Comparison of ENCODE assay signal across 1 cellular context in the genomic region with DNA sequence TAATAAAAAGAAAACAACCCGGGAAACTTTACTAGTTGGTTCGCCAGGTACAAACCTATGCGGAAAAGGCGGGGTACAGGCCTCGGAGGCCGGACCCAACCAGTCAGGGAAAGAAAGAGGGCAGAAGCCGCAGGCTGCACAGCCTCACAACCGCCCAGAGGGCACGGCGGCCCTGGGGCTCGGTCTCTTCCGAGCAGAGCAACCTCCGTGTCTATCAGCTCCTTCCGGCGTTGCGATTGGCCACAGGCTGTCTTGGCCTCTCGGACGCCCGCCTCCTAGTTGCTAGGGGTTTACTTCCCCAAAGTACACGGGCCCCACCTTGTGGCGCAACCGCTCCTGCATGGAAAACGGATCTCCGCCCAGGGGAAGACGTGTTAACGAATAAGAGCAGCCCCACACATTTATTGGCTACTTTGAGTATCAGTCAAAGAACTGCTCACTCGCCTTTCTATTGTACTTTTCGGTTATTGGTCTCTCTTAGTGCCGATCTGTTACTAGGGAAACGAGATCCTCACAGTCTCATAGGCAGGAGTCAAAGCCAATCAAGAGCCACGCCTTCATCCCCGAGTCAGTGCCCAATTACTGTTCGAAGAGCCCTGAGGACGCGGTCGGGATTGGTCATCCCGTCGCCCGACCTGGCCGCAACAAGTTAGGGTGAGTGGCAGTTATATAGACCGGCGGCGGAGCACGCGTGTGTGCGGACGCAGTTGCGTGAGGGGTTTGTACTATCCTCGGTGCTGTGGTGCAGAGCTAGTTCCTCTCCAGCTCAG.
TF ChIP-seq lines count a peak whose summit lies in the region.

A gene (plus strand): TSS at position 696 of the 770 bp plus-strand sequence. CDS start 14,667 bp downstream, outside the sequence.

TF ChIP-seq in WTC11, 78 proteins besides CTCF, POLR2A, EP300 and RAD21 (continued from another document and continues in another):
- TF ChIP-seq, protein P1, sequence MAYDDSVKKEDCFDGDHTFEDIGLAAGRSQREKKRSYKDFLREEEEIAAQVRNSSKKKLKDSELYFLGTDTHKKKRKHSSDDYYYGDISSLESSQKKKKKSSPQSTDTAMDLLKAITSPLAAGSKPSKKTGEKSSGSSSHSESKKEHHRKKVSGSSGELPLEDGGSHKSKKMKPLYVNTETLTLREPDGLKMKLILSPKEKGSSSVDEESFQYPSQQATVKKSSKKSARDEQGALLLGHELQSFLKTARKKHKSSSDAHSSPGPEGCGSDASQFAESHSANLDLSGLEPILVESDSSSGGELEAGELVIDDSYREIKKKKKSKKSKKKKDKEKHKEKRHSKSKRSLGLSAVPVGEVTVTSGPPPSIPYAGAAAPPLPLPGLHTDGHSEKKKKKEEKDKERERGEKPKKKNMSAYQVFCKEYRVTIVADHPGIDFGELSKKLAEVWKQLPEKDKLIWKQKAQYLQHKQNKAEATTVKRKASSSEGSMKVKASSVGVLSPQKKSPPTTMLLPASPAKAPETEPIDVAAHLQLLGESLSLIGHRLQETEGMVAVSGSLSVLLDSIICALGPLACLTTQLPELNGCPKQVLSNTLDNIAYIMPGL (CRISPR knock-in tag; IDR thresholded peaks at IDR 0.05) = 0 out of 2 replicates have a peak, but pooled peaks have one; percentile 13
- TF ChIP-seq SOX15 (CRISPR knock-in tag; IDR thresholded peaks at IDR 0.05) (no peak), JUN (CRISPR knock-in tag; IDR thresholded peaks at IDR 0.05) (peak; percentile 23; the same call in 1 of the 2 replicates), RORB (CRISPR knock-in tag; IDR thresholded peaks at IDR 0.05) (no peak), ZNF317 (CRISPR knock-in tag; IDR thresholded peaks at IDR 0.05; ENCODE audit: borderline replicate concordance, low read depth) (no peak), JAZF1 (CRISPR knock-in tag; IDR thresholded peaks at IDR 0.05) (no peak), TCF7 (CRISPR knock-in tag; IDR thresholded peaks at IDR 0.05; ENCODE audit: low read depth) (no peak), TEAD4 (CRISPR knock-in tag; IDR thresholded peaks at IDR 0.05) (no peak), NR1H2 (CRISPR knock-in tag; IDR thresholded peaks at IDR 0.05) (no peak)
- TF ChIP-seq, protein P2, sequence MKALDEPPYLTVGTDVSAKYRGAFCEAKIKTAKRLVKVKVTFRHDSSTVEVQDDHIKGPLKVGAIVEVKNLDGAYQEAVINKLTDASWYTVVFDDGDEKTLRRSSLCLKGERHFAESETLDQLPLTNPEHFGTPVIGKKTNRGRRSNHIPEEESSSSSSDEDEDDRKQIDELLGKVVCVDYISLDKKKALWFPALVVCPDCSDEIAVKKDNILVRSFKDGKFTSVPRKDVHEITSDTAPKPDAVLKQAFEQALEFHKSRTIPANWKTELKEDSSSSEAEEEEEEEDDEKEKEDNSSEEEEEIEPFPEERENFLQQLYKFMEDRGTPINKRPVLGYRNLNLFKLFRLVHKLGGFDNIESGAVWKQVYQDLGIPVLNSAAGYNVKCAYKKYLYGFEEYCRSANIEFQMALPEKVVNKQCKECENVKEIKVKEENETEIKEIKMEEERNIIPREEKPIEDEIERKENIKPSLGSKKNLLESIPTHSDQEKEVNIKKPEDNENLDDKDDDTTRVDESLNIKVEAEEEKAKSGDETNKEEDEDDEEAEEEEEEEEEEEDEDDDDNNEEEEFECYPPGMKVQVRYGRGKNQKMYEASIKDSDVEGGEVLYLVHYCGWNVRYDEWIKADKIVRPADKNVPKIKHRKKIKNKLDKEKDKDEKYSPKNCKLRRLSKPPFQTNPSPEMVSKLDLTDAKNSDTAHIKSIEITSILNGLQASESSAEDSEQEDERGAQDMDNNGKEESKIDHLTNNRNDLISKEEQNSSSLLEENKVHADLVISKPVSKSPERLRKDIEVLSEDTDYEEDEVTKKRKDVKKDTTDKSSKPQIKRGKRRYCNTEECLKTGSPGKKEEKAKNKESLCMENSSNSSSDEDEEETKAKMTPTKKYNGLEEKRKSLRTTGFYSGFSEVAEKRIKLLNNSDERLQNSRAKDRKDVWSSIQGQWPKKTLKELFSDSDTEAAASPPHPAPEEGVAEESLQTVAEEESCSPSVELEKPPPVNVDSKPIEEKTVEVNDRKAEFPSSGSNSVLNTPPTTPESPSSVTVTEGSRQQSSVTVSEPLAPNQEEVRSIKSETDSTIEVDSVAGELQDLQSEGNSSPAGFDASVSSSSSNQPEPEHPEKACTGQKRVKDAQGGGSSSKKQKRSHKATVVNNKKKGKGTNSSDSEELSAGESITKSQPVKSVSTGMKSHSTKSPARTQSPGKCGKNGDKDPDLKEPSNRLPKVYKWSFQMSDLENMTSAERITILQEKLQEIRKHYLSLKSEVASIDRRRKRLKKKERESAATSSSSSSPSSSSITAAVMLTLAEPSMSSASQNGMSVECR (CRISPR knock-in tag; IDR thresholded peaks at IDR 0.05; ENCODE audit: borderline replicate concordance) = no peak
- TF ChIP-seq, protein P3, sequence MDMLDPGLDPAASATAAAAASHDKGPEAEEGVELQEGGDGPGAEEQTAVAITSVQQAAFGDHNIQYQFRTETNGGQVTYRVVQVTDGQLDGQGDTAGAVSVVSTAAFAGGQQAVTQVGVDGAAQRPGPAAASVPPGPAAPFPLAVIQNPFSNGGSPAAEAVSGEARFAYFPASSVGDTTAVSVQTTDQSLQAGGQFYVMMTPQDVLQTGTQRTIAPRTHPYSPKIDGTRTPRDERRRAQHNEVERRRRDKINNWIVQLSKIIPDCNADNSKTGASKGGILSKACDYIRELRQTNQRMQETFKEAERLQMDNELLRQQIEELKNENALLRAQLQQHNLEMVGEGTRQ (CRISPR knock-in tag; IDR thresholded peaks at IDR 0.05) = no peak
- TF ChIP-seq, protein P4, sequence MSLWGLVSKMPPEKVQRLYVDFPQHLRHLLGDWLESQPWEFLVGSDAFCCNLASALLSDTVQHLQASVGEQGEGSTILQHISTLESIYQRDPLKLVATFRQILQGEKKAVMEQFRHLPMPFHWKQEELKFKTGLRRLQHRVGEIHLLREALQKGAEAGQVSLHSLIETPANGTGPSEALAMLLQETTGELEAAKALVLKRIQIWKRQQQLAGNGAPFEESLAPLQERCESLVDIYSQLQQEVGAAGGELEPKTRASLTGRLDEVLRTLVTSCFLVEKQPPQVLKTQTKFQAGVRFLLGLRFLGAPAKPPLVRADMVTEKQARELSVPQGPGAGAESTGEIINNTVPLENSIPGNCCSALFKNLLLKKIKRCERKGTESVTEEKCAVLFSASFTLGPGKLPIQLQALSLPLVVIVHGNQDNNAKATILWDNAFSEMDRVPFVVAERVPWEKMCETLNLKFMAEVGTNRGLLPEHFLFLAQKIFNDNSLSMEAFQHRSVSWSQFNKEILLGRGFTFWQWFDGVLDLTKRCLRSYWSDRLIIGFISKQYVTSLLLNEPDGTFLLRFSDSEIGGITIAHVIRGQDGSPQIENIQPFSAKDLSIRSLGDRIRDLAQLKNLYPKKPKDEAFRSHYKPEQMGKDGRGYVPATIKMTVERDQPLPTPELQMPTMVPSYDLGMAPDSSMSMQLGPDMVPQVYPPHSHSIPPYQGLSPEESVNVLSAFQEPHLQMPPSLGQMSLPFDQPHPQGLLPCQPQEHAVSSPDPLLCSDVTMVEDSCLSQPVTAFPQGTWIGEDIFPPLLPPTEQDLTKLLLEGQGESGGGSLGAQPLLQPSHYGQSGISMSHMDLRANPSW (CRISPR knock-in tag; conservative IDR thresholded peaks at IDR 0.05; ENCODE audit: low read depth) = no peak
- TF ChIP-seq, protein P5, sequence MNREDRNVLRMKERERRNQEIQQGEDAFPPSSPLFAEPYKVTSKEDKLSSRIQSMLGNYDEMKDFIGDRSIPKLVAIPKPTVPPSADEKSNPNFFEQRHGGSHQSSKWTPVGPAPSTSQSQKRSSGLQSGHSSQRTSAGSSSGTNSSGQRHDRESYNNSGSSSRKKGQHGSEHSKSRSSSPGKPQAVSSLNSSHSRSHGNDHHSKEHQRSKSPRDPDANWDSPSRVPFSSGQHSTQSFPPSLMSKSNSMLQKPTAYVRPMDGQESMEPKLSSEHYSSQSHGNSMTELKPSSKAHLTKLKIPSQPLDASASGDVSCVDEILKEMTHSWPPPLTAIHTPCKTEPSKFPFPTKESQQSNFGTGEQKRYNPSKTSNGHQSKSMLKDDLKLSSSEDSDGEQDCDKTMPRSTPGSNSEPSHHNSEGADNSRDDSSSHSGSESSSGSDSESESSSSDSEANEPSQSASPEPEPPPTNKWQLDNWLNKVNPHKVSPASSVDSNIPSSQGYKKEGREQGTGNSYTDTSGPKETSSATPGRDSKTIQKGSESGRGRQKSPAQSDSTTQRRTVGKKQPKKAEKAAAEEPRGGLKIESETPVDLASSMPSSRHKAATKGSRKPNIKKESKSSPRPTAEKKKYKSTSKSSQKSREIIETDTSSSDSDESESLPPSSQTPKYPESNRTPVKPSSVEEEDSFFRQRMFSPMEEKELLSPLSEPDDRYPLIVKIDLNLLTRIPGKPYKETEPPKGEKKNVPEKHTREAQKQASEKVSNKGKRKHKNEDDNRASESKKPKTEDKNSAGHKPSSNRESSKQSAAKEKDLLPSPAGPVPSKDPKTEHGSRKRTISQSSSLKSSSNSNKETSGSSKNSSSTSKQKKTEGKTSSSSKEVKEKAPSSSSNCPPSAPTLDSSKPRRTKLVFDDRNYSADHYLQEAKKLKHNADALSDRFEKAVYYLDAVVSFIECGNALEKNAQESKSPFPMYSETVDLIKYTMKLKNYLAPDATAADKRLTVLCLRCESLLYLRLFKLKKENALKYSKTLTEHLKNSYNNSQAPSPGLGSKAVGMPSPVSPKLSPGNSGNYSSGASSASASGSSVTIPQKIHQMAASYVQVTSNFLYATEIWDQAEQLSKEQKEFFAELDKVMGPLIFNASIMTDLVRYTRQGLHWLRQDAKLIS (CRISPR knock-in tag; IDR thresholded peaks at IDR 0.05; ENCODE audit: borderline replicate concordance) = no peak
- TF ChIP-seq, protein P6, sequence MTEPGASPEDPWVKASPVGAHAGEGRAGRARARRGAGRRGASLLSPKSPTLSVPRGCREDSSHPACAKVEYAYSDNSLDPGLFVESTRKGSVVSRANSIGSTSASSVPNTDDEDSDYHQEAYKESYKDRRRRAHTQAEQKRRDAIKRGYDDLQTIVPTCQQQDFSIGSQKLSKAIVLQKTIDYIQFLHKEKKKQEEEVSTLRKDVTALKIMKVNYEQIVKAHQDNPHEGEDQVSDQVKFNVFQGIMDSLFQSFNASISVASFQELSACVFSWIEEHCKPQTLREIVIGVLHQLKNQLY (CRISPR knock-in tag; IDR thresholded peaks at IDR 0.05) = no peak
- TF ChIP-seq, protein P7, sequence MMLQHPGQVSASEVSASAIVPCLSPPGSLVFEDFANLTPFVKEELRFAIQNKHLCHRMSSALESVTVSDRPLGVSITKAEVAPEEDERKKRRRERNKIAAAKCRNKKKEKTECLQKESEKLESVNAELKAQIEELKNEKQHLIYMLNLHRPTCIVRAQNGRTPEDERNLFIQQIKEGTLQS (CRISPR knock-in tag; conservative IDR thresholded peaks at IDR 0.05) = no peak
- TF ChIP-seq, protein P8, sequence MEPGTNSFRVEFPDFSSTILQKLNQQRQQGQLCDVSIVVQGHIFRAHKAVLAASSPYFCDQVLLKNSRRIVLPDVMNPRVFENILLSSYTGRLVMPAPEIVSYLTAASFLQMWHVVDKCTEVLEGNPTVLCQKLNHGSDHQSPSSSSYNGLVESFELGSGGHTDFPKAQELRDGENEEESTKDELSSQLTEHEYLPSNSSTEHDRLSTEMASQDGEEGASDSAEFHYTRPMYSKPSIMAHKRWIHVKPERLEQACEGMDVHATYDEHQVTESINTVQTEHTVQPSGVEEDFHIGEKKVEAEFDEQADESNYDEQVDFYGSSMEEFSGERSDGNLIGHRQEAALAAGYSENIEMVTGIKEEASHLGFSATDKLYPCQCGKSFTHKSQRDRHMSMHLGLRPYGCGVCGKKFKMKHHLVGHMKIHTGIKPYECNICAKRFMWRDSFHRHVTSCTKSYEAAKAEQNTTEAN (CRISPR knock-in tag; IDR thresholded peaks at IDR 0.05) = no peak
- TF ChIP-seq, protein P9, sequence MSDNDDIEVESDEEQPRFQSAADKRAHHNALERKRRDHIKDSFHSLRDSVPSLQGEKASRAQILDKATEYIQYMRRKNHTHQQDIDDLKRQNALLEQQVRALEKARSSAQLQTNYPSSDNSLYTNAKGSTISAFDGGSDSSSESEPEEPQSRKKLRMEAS (CRISPR knock-in tag; IDR thresholded peaks at IDR 0.05) = peak; percentile 96
- TF ChIP-seq, protein P10, sequence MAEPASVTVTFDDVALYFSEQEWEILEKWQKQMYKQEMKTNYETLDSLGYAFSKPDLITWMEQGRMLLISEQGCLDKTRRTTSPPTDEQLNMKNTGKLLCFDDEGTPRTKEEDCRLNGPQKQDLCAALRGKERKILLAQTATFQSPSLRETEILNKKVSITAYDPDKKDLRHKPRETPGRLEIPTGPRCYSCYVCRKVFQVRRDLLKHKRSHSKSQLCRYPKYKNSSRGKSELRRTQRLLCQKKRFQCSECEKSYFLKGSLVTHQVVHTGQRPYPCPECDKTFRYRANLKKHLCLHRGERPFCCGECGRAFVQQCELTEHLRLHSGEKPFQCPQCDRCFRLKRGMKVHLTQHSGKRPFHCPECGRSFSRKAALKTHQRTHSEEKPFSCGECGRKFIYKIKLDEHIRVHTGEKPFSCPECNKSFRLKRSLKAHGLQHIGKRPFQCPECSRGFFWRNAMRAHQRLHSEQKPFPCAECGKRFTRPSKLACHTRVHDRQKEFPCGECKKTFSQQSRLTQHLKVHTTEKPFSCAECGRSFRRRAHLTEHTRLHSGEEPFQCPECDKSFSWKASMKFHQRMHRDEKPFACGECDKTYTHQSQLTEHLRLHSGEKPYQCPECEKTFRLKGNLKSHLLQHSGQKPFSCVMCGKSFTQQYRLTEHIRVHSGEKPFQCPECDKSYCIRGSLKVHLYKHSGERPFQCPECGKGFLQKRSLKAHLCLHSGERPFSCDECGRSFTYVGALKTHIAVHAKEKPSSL (CRISPR knock-in tag; conservative IDR thresholded peaks at IDR 0.05) = no peak
- TF ChIP-seq, protein P11, sequence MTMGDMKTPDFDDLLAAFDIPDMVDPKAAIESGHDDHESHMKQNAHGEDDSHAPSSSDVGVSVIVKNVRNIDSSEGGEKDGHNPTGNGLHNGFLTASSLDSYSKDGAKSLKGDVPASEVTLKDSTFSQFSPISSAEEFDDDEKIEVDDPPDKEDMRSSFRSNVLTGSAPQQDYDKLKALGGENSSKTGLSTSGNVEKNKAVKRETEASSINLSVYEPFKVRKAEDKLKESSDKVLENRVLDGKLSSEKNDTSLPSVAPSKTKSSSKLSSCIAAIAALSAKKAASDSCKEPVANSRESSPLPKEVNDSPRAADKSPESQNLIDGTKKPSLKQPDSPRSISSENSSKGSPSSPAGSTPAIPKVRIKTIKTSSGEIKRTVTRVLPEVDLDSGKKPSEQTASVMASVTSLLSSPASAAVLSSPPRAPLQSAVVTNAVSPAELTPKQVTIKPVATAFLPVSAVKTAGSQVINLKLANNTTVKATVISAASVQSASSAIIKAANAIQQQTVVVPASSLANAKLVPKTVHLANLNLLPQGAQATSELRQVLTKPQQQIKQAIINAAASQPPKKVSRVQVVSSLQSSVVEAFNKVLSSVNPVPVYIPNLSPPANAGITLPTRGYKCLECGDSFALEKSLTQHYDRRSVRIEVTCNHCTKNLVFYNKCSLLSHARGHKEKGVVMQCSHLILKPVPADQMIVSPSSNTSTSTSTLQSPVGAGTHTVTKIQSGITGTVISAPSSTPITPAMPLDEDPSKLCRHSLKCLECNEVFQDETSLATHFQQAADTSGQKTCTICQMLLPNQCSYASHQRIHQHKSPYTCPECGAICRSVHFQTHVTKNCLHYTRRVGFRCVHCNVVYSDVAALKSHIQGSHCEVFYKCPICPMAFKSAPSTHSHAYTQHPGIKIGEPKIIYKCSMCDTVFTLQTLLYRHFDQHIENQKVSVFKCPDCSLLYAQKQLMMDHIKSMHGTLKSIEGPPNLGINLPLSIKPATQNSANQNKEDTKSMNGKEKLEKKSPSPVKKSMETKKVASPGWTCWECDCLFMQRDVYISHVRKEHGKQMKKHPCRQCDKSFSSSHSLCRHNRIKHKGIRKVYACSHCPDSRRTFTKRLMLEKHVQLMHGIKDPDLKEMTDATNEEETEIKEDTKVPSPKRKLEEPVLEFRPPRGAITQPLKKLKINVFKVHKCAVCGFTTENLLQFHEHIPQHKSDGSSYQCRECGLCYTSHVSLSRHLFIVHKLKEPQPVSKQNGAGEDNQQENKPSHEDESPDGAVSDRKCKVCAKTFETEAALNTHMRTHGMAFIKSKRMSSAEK (CRISPR knock-in tag; IDR thresholded peaks at IDR 0.05; ENCODE audit: borderline replicate concordance) = no peak
